In the genomic region with DNA sequence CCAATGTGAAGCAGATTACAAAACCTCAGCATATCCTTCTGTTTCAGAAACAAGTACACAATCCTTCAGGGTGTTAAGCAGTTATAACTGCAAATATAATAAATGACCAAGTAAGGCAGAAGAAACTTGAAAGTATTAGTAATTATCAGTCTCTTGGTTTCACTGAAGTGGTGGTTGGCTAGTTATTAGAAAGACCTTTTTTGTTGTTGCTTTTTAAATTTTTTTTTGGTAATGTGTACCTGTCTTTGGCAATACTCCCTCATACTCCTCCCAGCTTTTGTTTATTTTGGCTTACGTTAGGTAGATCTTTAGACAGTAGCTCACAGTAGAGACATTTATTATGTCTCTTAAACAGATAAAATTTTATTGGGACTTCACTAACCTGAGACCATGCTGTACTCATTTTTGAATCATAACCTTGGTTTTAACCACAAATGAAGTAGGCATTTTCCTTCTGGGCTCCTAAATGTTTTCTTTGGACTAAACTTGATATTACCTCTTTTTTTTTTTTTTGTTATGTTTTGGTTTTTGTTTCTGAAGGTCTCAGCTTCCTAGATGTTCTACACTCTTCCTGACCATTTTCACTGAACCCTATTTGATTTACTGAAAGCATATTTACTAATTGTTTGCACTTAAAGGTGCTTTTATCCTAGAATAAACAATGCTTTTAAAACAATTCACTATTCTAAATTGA, we compare ENCODE assay signal across 9 cellular contexts. TPM values are rescaled to one million over a fixed set of nuclear protein-coding genes. Genes with fewer than 3 reads are reported as not detected.
A peak's percentile ranks its signal among the peaks of the same experiment; 100 is the strongest.
DNase-seq lines count a peak whose midpoint lies in the region; ATAC-seq and TF ChIP-seq lines count a peak whose summit lies in the region.
"Had no signal": no experiment of that assay in that cellular context is flagged by ENCODE, and none has a peak within 500 bp of the region (broad histone marks: within the 10 kb centered on the region; RNA-seq: fewer than 3 reads in every experiment).

No MANE protein-coding gene starts in this region.

- H3K27ac Mint-ChIP-seq in nephron progenitor cell, result peak overlapping the region; percentile 46

- H3K9ac ChIP-seq in adipocyte (ENCODE audit: low read length), result no peak overlapping the region

- H3K27me3 Mint-ChIP-seq in nephron progenitor cell (ENCODE audit: low read depth, poor library complexity), result no peaks in the 10 kb centered on the region

- H3K36me3 ChIP-seq in adipocyte (ENCODE audit: control insufficient read depth, insufficient read depth, low read length, severe bottlenecking) (no peaks in the 10 kb centered on the region), psoas muscle (ENCODE audit: insufficient read depth in 1 of 2, low read depth in 1 of 2) (no peaks in the 10 kb centered on the region)
- H3K36me3 ChIP-seq: cardiac muscle cell had no signal

- no peaks in the 10 kb centered on the region for H3K9me3 ChIP-seq in adipocyte (ENCODE audit: control insufficient read depth, low read length)
- no peaks in the 10 kb centered on the region for H3K9me3 ChIP-seq in psoas muscle

- H3K4me1 ChIP-seq in adipocyte (ENCODE audit: control insufficient read depth, insufficient read depth, low read length), result peaks cover 36% of the 10 kb centered on the region
- H3K4me1 ChIP-seq in psoas muscle, result peaks cover 9% of the 10 kb centered on the region

- H3K4me3 ChIP-seq in adipocyte (ENCODE audit: low read length) (peak overlapping the region; percentile 45), psoas muscle (no peak overlapping the region)
- H3K4me3 ChIP-seq: cardiac muscle cell had no signal

- H3K4me1 Mint-ChIP-seq in nephron progenitor cell, result peaks cover 52% of the 10 kb centered on the region

- H3K36me3 Mint-ChIP-seq in nephron progenitor cell (ENCODE audit: low read depth), result peaks cover 23% of the 10 kb centered on the region

- intact Hi-C loops in psoas muscle (cut with DNase I), result no loop called here

- peaks cover 10% of the 10 kb centered on the region for H3K9me3 Mint-ChIP-seq in nephron progenitor cell

- ATAC-seq in GM19395 (IDR thresholded peaks at IDR 0.05; ENCODE audit: unreplicated experiment) (peak; percentile 76), HG03175 (IDR thresholded peaks at IDR 0.05; ENCODE audit: unreplicated experiment) (peak; percentile 66), GM19023 (IDR thresholded peaks at IDR 0.05; ENCODE audit: unreplicated experiment) (no peak), psoas muscle (no peak)

- H3K27ac ChIP-seq in psoas muscle, result no peak overlapping the region

- WGBS in psoas muscle, 3 donors, result 0 to 41% (median 29%) methylated on average over 1 of the region's 1 CpG

- H3K27me3 ChIP-seq in adipocyte (replicated peaks; ENCODE audit: control insufficient read depth, insufficient read depth, low read length) (no peaks in the 10 kb centered on the region), psoas muscle (ENCODE audit: insufficient read depth in 3 of 3, low read length in 2 of 3) (no peaks in the 10 kb centered on the region)
- H3K27me3 ChIP-seq: cardiac muscle cell had no signal

- no peak overlapping the region for H3K4me3 Mint-ChIP-seq in nephron progenitor cell

- peak; percentile 19 for DNase-seq in adipocyte (ENCODE audit: low read depth)
- no peak for DNase-seq in nephron progenitor cell
- DNase-seq in epidermal melanocyte (ENCODE audit: insufficient read length, low spot score), result no peak
- DNase-seq in activated effector memory CD4-positive, alpha-beta T cell treated with Interleukin-2 at 50 U/mL for 16 hours, result no peak
- no peak for DNase-seq in psoas muscle

- TF ChIP-seq CTCF in nephron progenitor cell (IDR thresholded peaks at IDR 0.05), result no peak
- TF ChIP-seq CTCF in psoas muscle (IDR thresholded peaks at IDR 0.05), result no peak

RNA-seq across cellular contexts. Expression of a gene that starts 6.4 kb away (rescaled TPM):
- 10 to 100 TPM in 2 of 4 donors, 1 to 10 TPM in 2; 8.3 to 11.7 (median 9.9) TPM for total RNA-seq in psoas muscle
- polyA plus RNA-seq in psoas muscle, result 1 to 10 TPM; 3.4 to 8.0 (median 3.8) TPM

Comparison
In these comparisons a context has a peak if more than half of its experiments do, and no peak if none do; other contexts are left out.
1. ATAC-seq: peak in GM19395 (single experiment) and HG03175 (single experiment); none in GM19023 (single experiment) and psoas muscle (0 of 4).